ENCODE assay signal across 1 cellular context in the genomic region with DNA sequence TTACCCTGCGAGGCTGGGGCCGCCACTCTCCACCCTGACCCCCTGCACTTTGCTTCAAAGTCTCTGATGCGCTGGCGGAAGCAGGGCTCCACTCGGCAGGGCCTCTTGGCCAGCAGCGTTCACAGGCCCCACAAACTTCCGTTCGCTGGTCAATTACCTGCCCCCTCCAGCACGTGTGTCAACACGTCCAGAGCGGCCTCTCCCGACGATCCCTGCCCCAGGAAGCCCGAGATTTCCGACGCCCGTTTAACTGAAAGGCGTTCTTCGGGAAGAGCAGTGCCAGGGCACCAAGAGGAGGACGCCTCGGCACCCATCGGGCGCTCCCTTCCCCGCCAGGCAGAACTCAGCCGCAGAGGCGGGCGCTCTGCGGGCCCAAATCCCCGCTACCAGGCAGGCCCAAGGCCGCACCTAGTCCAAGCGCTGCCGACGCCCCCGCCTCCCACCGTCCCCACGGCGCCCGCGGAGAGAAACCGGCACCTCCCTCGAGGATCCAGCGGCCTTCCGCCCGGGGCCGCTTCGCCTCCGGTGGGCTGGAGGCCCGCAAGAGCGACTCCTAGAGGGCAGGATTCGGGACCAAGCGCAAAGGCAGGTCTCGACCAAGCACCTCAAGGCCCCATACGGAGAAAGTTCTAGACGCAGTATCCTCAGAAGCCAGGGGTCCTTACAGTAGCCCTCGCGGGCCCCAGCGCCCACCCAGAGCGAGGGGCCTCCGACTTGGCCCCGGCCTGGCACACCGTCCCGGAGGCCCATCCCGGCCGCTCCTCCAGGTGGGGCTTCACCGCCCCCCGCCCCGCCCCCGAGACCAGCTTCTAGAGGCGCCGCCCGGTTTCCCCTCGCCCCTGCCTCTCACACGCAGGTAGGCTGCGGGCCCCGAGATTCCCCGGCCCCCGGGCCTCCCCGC.
TF ChIP-seq lines count a peak whose summit lies in the region.

No MANE protein-coding gene starts in this region.

TF ChIP-seq in GM23338, 12 proteins besides CTCF, POLR2A, EP300 and RAD21 (continued from another document):
- TF ChIP-seq ZNF462 (CRISPR knock-in tag; IDR thresholded peaks at IDR 0.05) = no peak
